ENCODE assay signal across 9 cellular contexts in genomic region chr14:22131749-22132476, GRCh38.
A peak's percentile ranks its signal among the peaks of the same experiment; 100 is the strongest.
DNase-seq lines count a peak whose midpoint lies in the region; ATAC-seq and TF ChIP-seq lines count a peak whose summit lies in the region.
"Had no signal": no experiment of that assay in that cellular context is flagged by ENCODE, and none has a peak within 500 bp of the region (broad histone marks: within the 10 kb centered on the region; RNA-seq: fewer than 3 reads in every experiment).

No MANE protein-coding gene starts in this region.

- no peaks in the 10 kb centered on the region for H3K4me1 Mint-ChIP-seq in WTC11

- H3K9me3 Mint-ChIP-seq in WTC11 = peaks cover 45% of the 10 kb centered on the region

- CTCF ChIA-PET in WTC11 (lab: Charles Lee) = interaction anchor here (0.6 to 2.0 kb wide), 24 partner anchors 8 to 201 kb away, joined by 3 to 18 read pairs (median 4); no protein-coding TSS in a partner anchor

- peaks cover 2% of the 10 kb centered on the region for H3K27me3 Mint-ChIP-seq in WTC11 (ENCODE audit: low read depth)

- peaks cover 6% of the 10 kb centered on the region; the same call in 1 of the 2 replicates for H3K36me3 Mint-ChIP-seq in WTC11

- DNase-seq in CMK (ENCODE audit: low read depth) (peak; percentile 2), GM20000 (ENCODE audit: low spot score) (no peak), WTC11 (ENCODE audit: low spot score) (peak; percentile 59), iPS-NIHi11 (ENCODE audit: low spot score) (peak; percentile 25), GM19238 (ENCODE audit: insufficient read length, low spot score) (no peak), C1 segment of cervical spinal cord (lab: John Stamatoyannopoulos, UW) (no peak)
- DNase-seq: NCI-H446 treated with DMSO at 0.1 percent for 48 hours had no signal

- no peak overlapping the region for H3K4me3 Mint-ChIP-seq in WTC11

- no peak overlapping the region for H3K27ac Mint-ChIP-seq in WTC11

- ATAC-seq in WTC11 (no peak), GM21447 (IDR thresholded peaks at IDR 0.05; ENCODE audit: unreplicated experiment) (no peak), HG03521 (IDR thresholded peaks at IDR 0.05; ENCODE audit: unreplicated experiment) (no peak)

- POLR2A ChIA-PET in WTC11 (lab: Charles Lee) = no interaction called here

- TF ChIP-seq CTCF in GM20000 (IDR thresholded peaks at IDR 0.05; ENCODE audit: extremely low read depth, missing control alignments) (peak; percentile 17), WTC11 (IDR thresholded peaks at IDR 0.05) (peak; percentile 66)

TF ChIP-seq in WTC11, 78 proteins besides CTCF, POLR2A, EP300 and RAD21 (continues in another document):
- no peak for TF ChIP-seq ZBTB21 (CRISPR knock-in tag; IDR thresholded peaks at IDR 0.05; ENCODE audit: borderline replicate concordance)
- no peak for TF ChIP-seq SP1 (CRISPR knock-in tag; conservative IDR thresholded peaks at IDR 0.05)
- TF ChIP-seq NFE2L1 (CRISPR knock-in tag; IDR thresholded peaks at IDR 0.05) = no peak
- TF ChIP-seq CREM (CRISPR knock-in tag; IDR thresholded peaks at IDR 0.05) = no peak
- TF ChIP-seq PRDM15 (CRISPR knock-in tag; IDR thresholded peaks at IDR 0.05) = no peak
- TF ChIP-seq MXD4 (CRISPR knock-in tag; IDR thresholded peaks at IDR 0.05; ENCODE audit: borderline replicate concordance) = no peak
- TF ChIP-seq ZNF317 (CRISPR knock-in tag; IDR thresholded peaks at IDR 0.05; ENCODE audit: borderline replicate concordance, low read depth) = no peak
- no peak for TF ChIP-seq STAT6 (CRISPR knock-in tag; conservative IDR thresholded peaks at IDR 0.05; ENCODE audit: low read depth)
- no peak for TF ChIP-seq GRHL2 (CRISPR knock-in tag; IDR thresholded peaks at IDR 0.05; ENCODE audit: insufficient replicate concordance, severe bottlenecking)
- no peak for TF ChIP-seq ZNF425 (CRISPR knock-in tag; conservative IDR thresholded peaks at IDR 0.05)
- TF ChIP-seq ATF6 (CRISPR knock-in tag; IDR thresholded peaks at IDR 0.05) = no peak
- TF ChIP-seq NR2C2 (CRISPR knock-in tag; IDR thresholded peaks at IDR 0.05) = no peak
- no peak for TF ChIP-seq ATF2 (CRISPR knock-in tag; IDR thresholded peaks at IDR 0.05; ENCODE audit: borderline replicate concordance, low read depth)
- TF ChIP-seq ELF4 (CRISPR knock-in tag; IDR thresholded peaks at IDR 0.05; ENCODE audit: low read depth) = no peak
- TF ChIP-seq E2F5 (CRISPR knock-in tag; IDR thresholded peaks at IDR 0.05) = no peak
- TF ChIP-seq NR3C1 (CRISPR knock-in tag; conservative IDR thresholded peaks at IDR 0.05; ENCODE audit: low read depth) = no peak

Comparison
In these comparisons a context has a peak if more than half of its experiments do, and no peak if none do; other contexts are left out.
1. DNase-seq: peak in CMK (single experiment), WTC11 (single experiment) and iPS-NIHi11 (single experiment); none in GM20000 (single experiment), GM19238 (single experiment) and C1 segment of cervical spinal cord (0 of 14).